ENCODE assay signal across 1 cellular context in genomic region chr12:89157413-89157812, GRCh38.
TF ChIP-seq lines count a peak whose summit lies in the region.

No MANE protein-coding gene starts in this region.

TF ChIP-seq in IMR-90, 13 proteins besides CTCF, POLR2A, EP300 and RAD21:
- TF ChIP-seq RFX5 (IDR thresholded peaks at IDR 0.05; ENCODE audit: low read depth, low read length) (no peak), ELK1 (IDR thresholded peaks at IDR 0.05; ENCODE audit: borderline replicate concordance, low read depth, low read length) (no peak), MAZ (IDR thresholded peaks at IDR 0.05; ENCODE audit: borderline replicate concordance, low read depth, low read length) (no peak), MAFK (IDR thresholded peaks at IDR 0.05; ENCODE audit: low read depth, low read length) (no peak), CEBPB (IDR thresholded peaks at IDR 0.05; ENCODE audit: low read depth, low read length) (no peak), MXI1 (IDR thresholded peaks at IDR 0.05; ENCODE audit: borderline replicate concordance, low read depth, low read length) (no peak), USF2 (IDR thresholded peaks at IDR 0.05; ENCODE audit: low read depth, low read length) (no peak), BHLHE40 (IDR thresholded peaks at IDR 0.05; ENCODE audit: low read depth, low read length) (no peak), SMC3 (IDR thresholded peaks at IDR 0.05; ENCODE audit: low read depth, low read length) (no peak), CHD1 (IDR thresholded peaks at IDR 0.05; ENCODE audit: low read depth, low read length) (no peak), RCOR1 (IDR thresholded peaks at IDR 0.05; ENCODE audit: insufficient replicate concordance, low read length) (no peak), FOS (IDR thresholded peaks at IDR 0.05; ENCODE audit: low read depth, low read length) (no peak), NFE2L2 (IDR thresholded peaks at IDR 0.05; ENCODE audit: low read depth, low read length) (no peak)
